ENCODE assay signal across 9 cellular contexts in the genomic region with DNA sequence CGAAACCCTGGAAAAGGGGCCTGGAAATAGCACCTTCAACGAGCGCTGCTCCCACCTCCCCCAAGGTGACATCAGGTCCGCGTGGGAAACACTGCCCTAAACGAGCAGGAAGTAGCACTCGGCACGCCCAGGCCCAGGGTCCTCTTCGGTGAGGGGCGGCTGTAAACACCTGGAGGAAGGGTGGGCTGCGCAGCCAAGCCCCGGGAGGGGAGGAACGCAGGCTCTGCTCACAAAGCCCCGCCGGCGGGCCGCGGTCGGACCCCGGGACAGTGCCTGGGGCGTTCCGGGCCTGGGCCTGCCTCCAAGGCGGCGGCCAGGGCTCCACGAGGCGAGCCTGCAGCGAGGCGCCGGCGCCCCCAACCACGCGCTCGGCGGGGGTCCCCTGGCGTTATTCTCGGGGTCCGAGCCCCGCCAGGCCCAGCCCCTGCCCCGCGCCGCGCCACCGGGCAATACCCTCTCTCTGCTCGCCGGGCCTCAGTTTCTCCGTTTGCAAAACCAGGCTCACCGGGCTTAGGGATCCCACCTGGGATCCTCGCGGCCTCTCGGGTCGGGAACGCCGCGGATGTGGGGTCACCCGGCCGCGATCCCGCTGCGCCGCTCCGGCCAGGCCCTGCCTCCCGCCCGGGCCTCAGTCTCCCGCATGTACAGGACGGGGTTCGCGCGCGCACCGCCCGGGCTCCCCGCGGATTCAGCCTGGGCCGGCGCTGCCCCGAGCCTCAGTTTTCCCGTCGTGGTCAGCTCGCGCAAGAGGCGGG. TPM values are rescaled to one million over a fixed set of nuclear protein-coding genes. Genes with fewer than 3 reads are reported as not detected.
DNase-seq lines count a peak whose midpoint lies in the region; ATAC-seq and TF ChIP-seq lines count a peak whose summit lies in the region.
"Had no signal": no experiment of that assay in that cellular context is flagged by ENCODE, and none has a peak within 500 bp of the region (broad histone marks: within the 10 kb centered on the region; RNA-seq: fewer than 3 reads in every experiment).

No MANE protein-coding gene starts in this region.

- H3K9me3 ChIP-seq in DOHH2 (ENCODE audit: control insufficient read depth, insufficient read depth, low read length), result no peaks in the 10 kb centered on the region
- H3K9me3 ChIP-seq in GM23248 (ENCODE audit: low read depth), result no peaks in the 10 kb centered on the region
- H3K9me3 ChIP-seq in NT2/D1 (ENCODE audit: insufficient read depth, low read length), result peaks cover 11% of the 10 kb centered on the region; the same call in 1 of the 2 replicates

- H3K4me3 ChIP-seq in DOHH2 (ENCODE audit: low read length) (peak overlapping the region; percentile 82), GM23248 (peak overlapping the region; percentile 90), NT2/D1 (ENCODE audit: insufficient read length, low read depth) (peak overlapping the region; percentile 96), retinal pigment epithelial cell (ENCODE audit: low read length) (peak overlapping the region; percentile 70)

- DNase-seq in GM23248 (peak; percentile 76), NT2/D1 (ENCODE audit: low read depth, low spot score) (no peak), germinal center (ENCODE audit: low spot score) (peak; percentile 71), retinal pigment epithelial cell (ENCODE audit: low read depth) (no peak), mesenteric fat pad (ENCODE audit: low spot score) (no peak)

- no peaks in the 10 kb centered on the region for H3F3A ChIP-seq in DOHH2 (ENCODE audit: control insufficient read depth, insufficient read depth)
- H3F3A ChIP-seq in GM23248 (ENCODE audit: insufficient read depth), result peaks cover 10% of the 10 kb centered on the region; the same call in 1 of the 2 replicates

- 1% methylated on average over 31 to 54 of the region's 81 CpGs for WGBS in GM23248 (ENCODE audit: low coverage in 1 of 2, low lambda C conversion rate in 2 of 2, missing lambda C conversion rate in 2 of 2), 2 experiments

- peak overlapping the region; percentile 43; the same call in 1 of the 2 replicates for H2AFZ ChIP-seq in GM23248

- TF ChIP-seq CTCF in DOHH2 (IDR thresholded peaks at IDR 0.05; ENCODE audit: low read depth, low read length, poor library complexity, severe bottlenecking), result no peak
- no peak for TF ChIP-seq CTCF in retinal pigment epithelial cell (conservative IDR thresholded peaks at IDR 0.05; ENCODE audit: low read depth, low read length)

- H3K4me1 Mint-ChIP-seq in activated T-helper 17 cell treated with anti-CD3 and anti-CD28 coated beads, Interleukin-2, amount 50 U/mL, for 72 hours, result peaks cover 6% of the 10 kb centered on the region

- peak; percentile 25 for ATAC-seq in activated T-helper 17 cell treated with anti-CD3 and anti-CD28 coated beads, Interleukin-2, amount 50 U/mL, for 72 hours (replicated peaks)
- ATAC-seq in GM21717 (IDR thresholded peaks at IDR 0.05; ENCODE audit: unreplicated experiment), result no peak

- H3K36me3 ChIP-seq in DOHH2 (ENCODE audit: control insufficient read depth, low read length) (peaks cover 52% of the 10 kb centered on the region), GM23248 (ENCODE audit: low read depth) (no peaks in the 10 kb centered on the region), NT2/D1 (ENCODE audit: insufficient read depth, insufficient read length, low read length) (peaks cover 48% of the 10 kb centered on the region)

- no peaks in the 10 kb centered on the region for H3K27me3 Mint-ChIP-seq in activated T-helper 17 cell treated with anti-CD3 and anti-CD28 coated beads, Interleukin-2, amount 50 U/mL, for 72 hours

- H3K4me2 ChIP-seq in DOHH2 (ENCODE audit: low read length), result peak overlapping the region; percentile 82
- H3K4me2 ChIP-seq in GM23248 (ENCODE audit: unreplicated experiment), result peak overlapping the region; percentile 99

- in situ Hi-C loops in GM23248 (cut with MboI), result no loop called here

- H4K20me1 ChIP-seq in DOHH2 (ENCODE audit: control insufficient read depth, insufficient read depth, low read depth, low read length) (peaks cover 30% of the 10 kb centered on the region), GM23248 (ENCODE audit: insufficient read depth) (no peaks in the 10 kb centered on the region)

- H3K9me2 ChIP-seq in DOHH2 (replicated peaks; ENCODE audit: control insufficient read depth, low read length) (no peaks in the 10 kb centered on the region), GM23248 (ENCODE audit: insufficient read depth) (no peaks in the 10 kb centered on the region)

- peak overlapping the region; percentile 95 for H3K27ac Mint-ChIP-seq in activated T-helper 17 cell treated with anti-CD3 and anti-CD28 coated beads, Interleukin-2, amount 50 U/mL, for 72 hours

- H3K4me3 Mint-ChIP-seq in activated T-helper 17 cell treated with anti-CD3 and anti-CD28 coated beads, Interleukin-2, amount 50 U/mL, for 72 hours, result peak overlapping the region; percentile 98

- H3K4me1 ChIP-seq in DOHH2 (ENCODE audit: control insufficient read depth, low read length) (peaks cover 34% of the 10 kb centered on the region), GM23248 (ENCODE audit: insufficient read depth) (peaks cover 25% of the 10 kb centered on the region), NT2/D1 (ENCODE audit: insufficient read depth, insufficient read length) (peaks cover 36% of the 10 kb centered on the region)

- H3K27me3 ChIP-seq in DOHH2 (ENCODE audit: control insufficient read depth, low read length) (no peaks in the 10 kb centered on the region), GM23248 (replicated peaks; ENCODE audit: insufficient read depth) (no peaks in the 10 kb centered on the region), NT2/D1 (ENCODE audit: insufficient read depth, insufficient read length) (peaks cover 2% of the 10 kb centered on the region)

- H3K79me2 ChIP-seq in DOHH2 (ENCODE audit: control insufficient read depth, low read length) (peaks cover 60% of the 10 kb centered on the region), GM23248 (ENCODE audit: insufficient read depth) (peaks cover 54% of the 10 kb centered on the region)

- H3K36me3 Mint-ChIP-seq in activated T-helper 17 cell treated with anti-CD3 and anti-CD28 coated beads, Interleukin-2, amount 50 U/mL, for 72 hours (ENCODE audit: low read depth), result peaks cover 42% of the 10 kb centered on the region

- H3K27ac ChIP-seq in DOHH2 (ENCODE audit: low read depth, low read length) (peak overlapping the region; percentile 64), GM23248 (peak overlapping the region; percentile 91)

- H3K9ac ChIP-seq in GM23248, result peak overlapping the region; percentile 96
- H3K9ac ChIP-seq in NT2/D1 (ENCODE audit: insufficient read length, low read depth), result peak overlapping the region; percentile 99

- no peaks in the 10 kb centered on the region for H3K9me3 Mint-ChIP-seq in activated T-helper 17 cell treated with anti-CD3 and anti-CD28 coated beads, Interleukin-2, amount 50 U/mL, for 72 hours

RNA-seq across cellular contexts. Expression of a gene that starts 0.6 kb away (rescaled TPM):
- 71.3 and 72.4 TPM in 2 replicates for total RNA-seq in GM23248 (2014; rRNA removed; shearing (Covaris generic))
- polyA plus RNA-seq in GM23248 (2016; fragmentation: Nextera tagmentation; extraction: Ambion mirVana), result 52.7 and 58.5 TPM in 2 replicates
- 100 to 1,000 TPM in 1 of 2 donors, 10 to 100 TPM in 1; 74.0 to 103 TPM for total RNA-seq in activated T-helper 17 cell treated with anti-CD3 and anti-CD28 coated beads, Interleukin-2, amount 50 U/mL, for 72 hours
- 37.3 TPM for total RNA-seq in mesenteric fat pad

RNA-seq across cellular contexts. Expression of a gene that starts 13.8 kb away (rescaled TPM):
- 97.3 and 100 TPM in 2 replicates for total RNA-seq in GM23248 (2014; rRNA removed; shearing (Covaris generic))
- 39.2 and 41.4 TPM in 2 replicates for polyA plus RNA-seq in GM23248 (2016; fragmentation: Nextera tagmentation; extraction: Ambion mirVana)
- 1 to 10 TPM; 7.0 to 9.1 TPM for total RNA-seq in activated T-helper 17 cell treated with anti-CD3 and anti-CD28 coated beads, Interleukin-2, amount 50 U/mL, for 72 hours
- 193 TPM for total RNA-seq in mesenteric fat pad

RNA-seq across cellular contexts. Expression of a gene that starts 22.7 kb away (rescaled TPM):
- total RNA-seq in GM23248 (2014; rRNA removed; shearing (Covaris generic)), result 0.13 and 1.2 TPM in 2 replicates
- polyA plus RNA-seq in GM23248 (2016; fragmentation: Nextera tagmentation; extraction: Ambion mirVana), result not detected in 2 replicates
- 1 to 10 TPM in 1 of 2 donors, not detected in 1; 1.7 TPM for total RNA-seq in activated T-helper 17 cell treated with anti-CD3 and anti-CD28 coated beads, Interleukin-2, amount 50 U/mL, for 72 hours
- 0.22 TPM for total RNA-seq in mesenteric fat pad

RNA-seq across cellular contexts. Expression of a gene that starts 29.0 kb away (rescaled TPM):
- 36.2 and 48.8 TPM in 2 replicates for total RNA-seq in GM23248 (2014; rRNA removed; shearing (Covaris generic))
- polyA plus RNA-seq in GM23248 (2016; fragmentation: Nextera tagmentation; extraction: Ambion mirVana), result 21.8 and 23.6 TPM in 2 replicates
- total RNA-seq in activated T-helper 17 cell treated with anti-CD3 and anti-CD28 coated beads, Interleukin-2, amount 50 U/mL, for 72 hours, result 10 to 100 TPM; 46.1 to 59.8 TPM
- 36.9 TPM for total RNA-seq in mesenteric fat pad

RNA-seq across cellular contexts. Expression of a gene that starts 32.9 kb away (rescaled TPM):
- not detected in 2 replicates for total RNA-seq in GM23248 (2014; rRNA removed; shearing (Covaris generic))
- not detected in 2 replicates for polyA plus RNA-seq in GM23248 (2016; fragmentation: Nextera tagmentation; extraction: Ambion mirVana)
- total RNA-seq in activated T-helper 17 cell treated with anti-CD3 and anti-CD28 coated beads, Interleukin-2, amount 50 U/mL, for 72 hours, result not detected
- total RNA-seq in mesenteric fat pad, result not detected
- total RNA-seq: glomerular endothelial cell had no signal

Comparison
In these comparisons a context has a peak if more than half of its experiments do, and no peak if none do; other contexts are left out.
1. DNase-seq: peak in GM23248 (single experiment) and germinal center (single experiment); none in NT2/D1 (single experiment), retinal pigment epithelial cell (single experiment) and mesenteric fat pad (single experiment).
2. Peak in every context shown above with its lines, with median percentiles within 50 percentile points of each other: H3K4me3 ChIP-seq.